1 cellular context compared by ENCODE assay signal in genomic region chr1:234405676-234406075, GRCh38.
TF ChIP-seq lines count a peak whose summit lies in the region.

No MANE protein-coding gene starts in this region.

TF ChIP-seq in SK-N-SH treated with all-trans-retinoic acid at 6 μM for 48 hours, 23 proteins besides CTCF, POLR2A, EP300 and RAD21 (continued from another document):
- TF ChIP-seq, protein P1, sequence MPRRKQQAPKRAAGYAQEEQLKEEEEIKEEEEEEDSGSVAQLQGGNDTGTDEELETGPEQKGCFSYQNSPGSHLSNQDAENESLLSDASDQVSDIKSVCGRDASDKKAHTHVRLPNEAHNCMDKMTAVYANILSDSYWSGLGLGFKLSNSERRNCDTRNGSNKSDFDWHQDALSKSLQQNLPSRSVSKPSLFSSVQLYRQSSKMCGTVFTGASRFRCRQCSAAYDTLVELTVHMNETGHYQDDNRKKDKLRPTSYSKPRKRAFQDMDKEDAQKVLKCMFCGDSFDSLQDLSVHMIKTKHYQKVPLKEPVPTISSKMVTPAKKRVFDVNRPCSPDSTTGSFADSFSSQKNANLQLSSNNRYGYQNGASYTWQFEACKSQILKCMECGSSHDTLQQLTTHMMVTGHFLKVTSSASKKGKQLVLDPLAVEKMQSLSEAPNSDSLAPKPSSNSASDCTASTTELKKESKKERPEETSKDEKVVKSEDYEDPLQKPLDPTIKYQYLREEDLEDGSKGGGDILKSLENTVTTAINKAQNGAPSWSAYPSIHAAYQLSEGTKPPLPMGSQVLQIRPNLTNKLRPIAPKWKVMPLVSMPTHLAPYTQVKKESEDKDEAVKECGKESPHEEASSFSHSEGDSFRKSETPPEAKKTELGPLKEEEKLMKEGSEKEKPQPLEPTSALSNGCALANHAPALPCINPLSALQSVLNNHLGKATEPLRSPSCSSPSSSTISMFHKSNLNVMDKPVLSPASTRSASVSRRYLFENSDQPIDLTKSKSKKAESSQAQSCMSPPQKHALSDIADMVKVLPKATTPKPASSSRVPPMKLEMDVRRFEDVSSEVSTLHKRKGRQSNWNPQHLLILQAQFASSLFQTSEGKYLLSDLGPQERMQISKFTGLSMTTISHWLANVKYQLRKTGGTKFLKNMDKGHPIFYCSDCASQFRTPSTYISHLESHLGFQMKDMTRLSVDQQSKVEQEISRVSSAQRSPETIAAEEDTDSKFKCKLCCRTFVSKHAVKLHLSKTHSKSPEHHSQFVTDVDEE (CRISPR knock-in tag; IDR thresholded peaks at IDR 0.05) = no peak
- TF ChIP-seq ARNTL (CRISPR knock-in tag; IDR thresholded peaks at IDR 0.05; ENCODE audit: borderline replicate concordance, low read depth) (no peak), BACH2 (CRISPR knock-in tag; IDR thresholded peaks at IDR 0.05; ENCODE audit: borderline replicate concordance) (no peak), ESRRG (CRISPR knock-in tag; IDR thresholded peaks at IDR 0.05) (no peak), ZNF8 (CRISPR knock-in tag; IDR thresholded peaks at IDR 0.05) (no peak), ZFP3 (CRISPR knock-in tag; IDR thresholded peaks at IDR 0.05) (no peak), RARB (CRISPR knock-in tag; IDR thresholded peaks at IDR 0.05) (no peak), ZNF565 (CRISPR knock-in tag; conservative IDR thresholded peaks at IDR 0.05; ENCODE audit: low read depth) (no peak), CSDC2 (CRISPR knock-in tag; IDR thresholded peaks at IDR 0.05) (no peak), SNAI2 (CRISPR knock-in tag; IDR thresholded peaks at IDR 0.05) (no peak), TOX (CRISPR knock-in tag; IDR thresholded peaks at IDR 0.05; ENCODE audit: borderline replicate concordance) (no peak), PPARA (CRISPR knock-in tag; IDR thresholded peaks at IDR 0.05; ENCODE audit: borderline replicate concordance) (no peak), ZFP30 (CRISPR knock-in tag; IDR thresholded peaks at IDR 0.05) (no peak), OSR1 (CRISPR knock-in tag; IDR thresholded peaks at IDR 0.05) (no peak), ZC3H10 (CRISPR knock-in tag; IDR thresholded peaks at IDR 0.05) (no peak)
- TF ChIP-seq, protein P2, sequence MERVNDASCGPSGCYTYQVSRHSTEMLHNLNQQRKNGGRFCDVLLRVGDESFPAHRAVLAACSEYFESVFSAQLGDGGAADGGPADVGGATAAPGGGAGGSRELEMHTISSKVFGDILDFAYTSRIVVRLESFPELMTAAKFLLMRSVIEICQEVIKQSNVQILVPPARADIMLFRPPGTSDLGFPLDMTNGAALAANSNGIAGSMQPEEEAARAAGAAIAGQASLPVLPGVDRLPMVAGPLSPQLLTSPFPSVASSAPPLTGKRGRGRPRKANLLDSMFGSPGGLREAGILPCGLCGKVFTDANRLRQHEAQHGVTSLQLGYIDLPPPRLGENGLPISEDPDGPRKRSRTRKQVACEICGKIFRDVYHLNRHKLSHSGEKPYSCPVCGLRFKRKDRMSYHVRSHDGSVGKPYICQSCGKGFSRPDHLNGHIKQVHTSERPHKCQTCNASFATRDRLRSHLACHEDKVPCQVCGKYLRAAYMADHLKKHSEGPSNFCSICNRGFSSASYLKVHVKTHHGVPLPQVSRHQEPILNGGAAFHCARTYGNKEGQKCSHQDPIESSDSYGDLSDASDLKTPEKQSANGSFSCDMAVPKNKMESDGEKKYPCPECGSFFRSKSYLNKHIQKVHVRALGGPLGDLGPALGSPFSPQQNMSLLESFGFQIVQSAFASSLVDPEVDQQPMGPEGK (CRISPR knock-in tag; IDR thresholded peaks at IDR 0.05; ENCODE audit: borderline replicate concordance) = no peak
